In genomic region chr9:35907732-35908483, GRCh38 we compare ENCODE assay signal across 8 cellular contexts. TPM values are rescaled to one million over a fixed set of nuclear protein-coding genes. Genes with fewer than 3 reads are reported as not detected.
DNase-seq lines count a peak whose midpoint lies in the region; ATAC-seq and TF ChIP-seq lines count a peak whose summit lies in the region.

No MANE protein-coding gene starts in this region.

- peak overlapping the region; percentile 51 for H3K27ac Mint-ChIP-seq in activated CD4-positive, alpha-beta T cell treated with anti-CD3 and anti-CD28 coated beads, Interleukin-2, amount 10 ng/mL, durations not matched to agents 24 days and 14 days

- intact Hi-C loops in activated CD4-positive, alpha-beta T cell treated with anti-CD3 and anti-CD28 coated beads, Interleukin-2, amount 10 ng/mL, durations not matched to agents 24 days and 14 days (cut with micrococcal nuclease), result no loop called here
- intact Hi-C loops in right lobe of liver (cut with DNase I), result loop anchor here in 1 of 2 donors (5.0 kb wide), 1 partner anchor 34 kb away; no protein-coding TSS in a partner anchor
- intact Hi-C loops in tibial artery (cut with DNase I; ENCODE audit: low total_unique reads), result no loop called here

- ATAC-seq in right lobe of liver (peak; percentile 12 to 63 (median 35)), GM21619 (IDR thresholded peaks at IDR 0.05; ENCODE audit: unreplicated experiment) (no peak)

- H3K27me3 Mint-ChIP-seq in activated CD4-positive, alpha-beta T cell treated with anti-CD3 and anti-CD28 coated beads, Interleukin-2, amount 10 ng/mL, durations not matched to agents 24 days and 14 days, result peaks cover 2% of the 10 kb centered on the region

- H3K4me3 ChIP-seq in right lobe of liver (no peak overlapping the region), tibial artery (peak overlapping the region; percentile 47 to 57)

- H3K9me3 Mint-ChIP-seq in activated CD4-positive, alpha-beta T cell treated with anti-CD3 and anti-CD28 coated beads, Interleukin-2, amount 10 ng/mL, durations not matched to agents 24 days and 14 days, result no peaks in the 10 kb centered on the region

- peaks cover 34% of the 10 kb centered on the region for H3K4me1 Mint-ChIP-seq in activated CD4-positive, alpha-beta T cell treated with anti-CD3 and anti-CD28 coated beads, Interleukin-2, amount 10 ng/mL, durations not matched to agents 24 days and 14 days

- no peaks in the 10 kb centered on the region for H3K27me3 ChIP-seq in right lobe of liver
- no peaks in the 10 kb centered on the region for H3K27me3 ChIP-seq in tibial artery

- no peak overlapping the region for H3K4me3 Mint-ChIP-seq in activated CD4-positive, alpha-beta T cell treated with anti-CD3 and anti-CD28 coated beads, Interleukin-2, amount 10 ng/mL, durations not matched to agents 24 days and 14 days

- no peak for TF ChIP-seq POLR2A in right lobe of liver (IDR thresholded peaks at IDR 0.05)

- DNase-seq in activated CD4-positive, alpha-beta T cell treated with anti-CD3 and anti-CD28 coated beads, Interleukin-2, amount 10 ng/mL, durations not matched to agents 24 days and 14 days, result no peak
- DNase-seq in activated CD4-positive, alpha-beta T cell treated with anti-CD3 and anti-CD28 coated beads, Interleukin-2, amount 50 U/mL, for 48 hours, result no peak
- DNase-seq in NOMO-1 treated with dmso at 0.1 percent for 144 hours (lab: John Stamatoyannopoulos, UW; ENCODE audit: unreplicated experiment), result peak; percentile 27
- peak; percentile 96 for DNase-seq in dermis blood vessel endothelial cell
- DNase-seq in right lobe of liver, result peak in 1 of 3 donors; percentile 63
- peak; percentile 74 to 89 for DNase-seq in tibial artery
- no peak for DNase-seq in occipital lobe (lab: John Stamatoyannopoulos, UW)

- 27% methylated on average over 9 of the region's 13 CpGs for WGBS in right lobe of liver (ENCODE audit: insufficient coverage, low coverage, low lambda C conversion rate, missing lambda C conversion rate)

- peak overlapping the region; percentile 53 to 69 (median 62) for H3K27ac ChIP-seq in right lobe of liver
- H3K27ac ChIP-seq in tibial artery, result peak overlapping the region; percentile 88 to 98

- no peaks in the 10 kb centered on the region for H3K9me3 ChIP-seq in right lobe of liver
- H3K9me3 ChIP-seq in tibial artery, result no peaks in the 10 kb centered on the region

- no peaks in the 10 kb centered on the region for H3K36me3 Mint-ChIP-seq in activated CD4-positive, alpha-beta T cell treated with anti-CD3 and anti-CD28 coated beads, Interleukin-2, amount 10 ng/mL, durations not matched to agents 24 days and 14 days (ENCODE audit: low read depth)

- H3K4me1 ChIP-seq in right lobe of liver, result peaks cover 0 to 55% (median 18%) of the 10 kb centered on the region in 4 donors
- H3K4me1 ChIP-seq in tibial artery, result peaks cover 11 to 99% (median 91%) of the 10 kb centered on the region in 4 donors

- H3K36me3 ChIP-seq in right lobe of liver (no peaks in the 10 kb centered on the region), tibial artery (no peaks in the 10 kb centered on the region)

- TF ChIP-seq CTCF in right lobe of liver (IDR thresholded peaks at IDR 0.05) (no peak), tibial artery (IDR thresholded peaks at IDR 0.05) (no peak)

RNA-seq across cellular contexts. Expression of gene SPAAR, which starts 1.4 kb away (rescaled TPM):
- not detected in 2 replicates for total RNA-seq in activated CD4-positive, alpha-beta T cell treated with anti-CD3 and anti-CD28 coated beads, Interleukin-2, amount 10 ng/mL, durations not matched to agents 24 days and 14 days
- total RNA-seq in dermis blood vessel endothelial cell (3.2 and 3.8 TPM in 2 replicates), right lobe of liver (1 to 10 TPM in 1 of 6 experiments, under 1 TPM in 5; 0.37 to 1.4 (median 0.84) TPM), occipital lobe (0.31 TPM)

RNA-seq across cellular contexts. Expression of gene HRCT1, which starts 1.9 kb away (rescaled TPM):
- total RNA-seq in activated CD4-positive, alpha-beta T cell treated with anti-CD3 and anti-CD28 coated beads, Interleukin-2, amount 10 ng/mL, durations not matched to agents 24 days and 14 days, result not detected in 2 replicates
- total RNA-seq in dermis blood vessel endothelial cell (0.93 and 2.6 TPM in 2 replicates), right lobe of liver (1 to 10 TPM in 3 of 6 experiments, under 1 TPM in 3; 0.40 to 1.4 (median 0.98) TPM), occipital lobe (not detected)

RNA-seq across cellular contexts. Expression of gene OR13J1, which starts 37.7 kb away (rescaled TPM):
- not detected in 2 replicates for total RNA-seq in activated CD4-positive, alpha-beta T cell treated with anti-CD3 and anti-CD28 coated beads, Interleukin-2, amount 10 ng/mL, durations not matched to agents 24 days and 14 days
- total RNA-seq in dermis blood vessel endothelial cell (not detected in 2 replicates), right lobe of liver (not detected), occipital lobe (not detected)

RNA-seq across cellular contexts. Expression of gene OR2S2, which starts 50.0 kb away (rescaled TPM):
- not detected in 2 replicates for total RNA-seq in activated CD4-positive, alpha-beta T cell treated with anti-CD3 and anti-CD28 coated beads, Interleukin-2, amount 10 ng/mL, durations not matched to agents 24 days and 14 days
- total RNA-seq in dermis blood vessel endothelial cell (not detected in 2 replicates), right lobe of liver (not detected), occipital lobe (not detected)

Comparison
In these comparisons a context has a peak if more than half of its experiments do, and no peak if none do; other contexts are left out.
1. DNase-seq: peak in NOMO-1 treated with dmso at 0.1 percent for 144 hours (single experiment), dermis blood vessel endothelial cell (single experiment) and tibial artery (2 of 2); none in activated CD4-positive, alpha-beta T cell treated with anti-CD3 and anti-CD28 coated beads, Interleukin-2, amount 10 ng/mL, durations not matched to agents 24 days and 14 days (single experiment), activated CD4-positive, alpha-beta T cell treated with anti-CD3 and anti-CD28 coated beads, Interleukin-2, amount 50 U/mL, for 48 hours (0 of 2) and occipital lobe (single experiment).
2. H3K4me3 ChIP-seq: peak in tibial artery (2 of 2); none in right lobe of liver (0 of 3).